ENCODE assay signal across 8 cellular contexts in genomic region chr17:47897561-47897960, GRCh38. TPM values are rescaled to one million over a fixed set of nuclear protein-coding genes. Genes with fewer than 3 reads are reported as not detected.
DNase-seq lines count a peak whose midpoint lies in the region; ATAC-seq and TF ChIP-seq lines count a peak whose summit lies in the region.

No MANE protein-coding gene starts in this region.

- no peak overlapping the region for H3K23ac ChIP-seq in H9 (ENCODE audit: insufficient read length, low read depth, low read length)

- H3K4me3 ChIP-seq in fibroblast of villous mesenchyme (ENCODE audit: low read depth, low read length): peak overlapping the region; percentile 95
- H3K4me3 ChIP-seq in gastrocnemius medialis: peak overlapping the region; percentile 75 to 86 (median 80)

- H3K4me2 ChIP-seq in H9 (ENCODE audit: insufficient read depth, insufficient read length, low read length): no peak overlapping the region

- no peak overlapping the region for H2BK15ac ChIP-seq in H9 (ENCODE audit: low read depth, low read length)

- H4K5ac ChIP-seq in H9 (ENCODE audit: insufficient read length, low read depth, low read length): no peak overlapping the region

- no peak overlapping the region for H4K8ac ChIP-seq in H9 (replicated peaks; ENCODE audit: insufficient read length, low read depth, low read length)

- H3K4me1 Mint-ChIP-seq in H9 (peaks cover 49 to 55% of the 10 kb centered on the region in 2 experiments), T-helper 17 cell (peaks cover 39% of the 10 kb centered on the region)

- no peaks in the 10 kb centered on the region for H3K36me3 ChIP-seq in gastrocnemius medialis

- H3K18ac ChIP-seq in H9 (ENCODE audit: insufficient read length, low read depth, low read length): no peak overlapping the region

- H3K27ac Mint-ChIP-seq in H9 (no peak overlapping the region), T-helper 17 cell (peak overlapping the region; percentile 98)

- in situ Hi-C loops in gastrocnemius medialis (cut with MboI; ENCODE audit: low sequenced_read_pairs in 4 of 4): loop anchor here in 1 of 4 donors (10.0 kb wide), 1 partner anchor 47 kb away; the partner anchor contains the start of gene PNPO

- peaks cover 5% of the 10 kb centered on the region for H3K23me2 ChIP-seq in H9 (ENCODE audit: insufficient read length, low read depth, low read length, poor library complexity, severe bottlenecking)

- no peak for DNase-seq in H9
- no peak for DNase-seq in T-helper 17 cell
- no peak for DNase-seq in fibroblast of villous mesenchyme (ENCODE audit: low read depth)
- DNase-seq in gastrocnemius medialis: no peak
- DNase-seq in NCI-H1417 treated with DMSO at 0.1 percent for 48 hours (lab: John Stamatoyannopoulos, UW): no peak
- no peak for DNase-seq in amniotic stem cell (lab: John Stamatoyannopoulos, UW)
- no peak for DNase-seq in NCI-H2107 (lab: John Stamatoyannopoulos, UW)

- H3K14ac ChIP-seq in H9 (ENCODE audit: insufficient read depth, low read length): no peak overlapping the region

- no peak overlapping the region for H2AFZ ChIP-seq in H9 (ENCODE audit: low read length)

- H3K4me3 Mint-ChIP-seq in H9: peak overlapping the region; percentile 94 to 96; a peak in 4 of 5 replicates
- peak overlapping the region; percentile 92 for H3K4me3 Mint-ChIP-seq in T-helper 17 cell

- H3K9me3 ChIP-seq in H9 (ENCODE audit: control insufficient read depth, low read depth, low read length) (no peaks in the 10 kb centered on the region), T-helper 17 cell (ENCODE audit: control insufficient read depth, low read length, poor library complexity, severe bottlenecking) (no peaks in the 10 kb centered on the region), gastrocnemius medialis (no peaks in the 10 kb centered on the region)

- no peak overlapping the region for H2BK5ac ChIP-seq in H9 (ENCODE audit: insufficient read length, low read length)

- H3K79me2 ChIP-seq in H9 (ENCODE audit: insufficient read depth, low read length): no peaks in the 10 kb centered on the region

- no peak overlapping the region for H2BK20ac ChIP-seq in H9 (ENCODE audit: low read depth, low read length, poor library complexity, severe bottlenecking)

- intact Hi-C loops in gastrocnemius medialis (cut with DNase I; ENCODE audit: low total_unique reads): loop anchor here (5.0 kb wide), 4 partner anchors 130 to 1295 kb away; partner anchors contain the start of genes SNX11 and TBKBP1

- H3K9me3 Mint-ChIP-seq in H9: no peaks in the 10 kb centered on the region

- H3K4me1 ChIP-seq in H9 (ENCODE audit: insufficient read depth, low read length): peaks cover 6% of the 10 kb centered on the region; the same call in 1 of the 2 replicates
- H3K4me1 ChIP-seq in gastrocnemius medialis: peaks cover 56 to 63% of the 10 kb centered on the region in 2 donors

- no peak for TF ChIP-seq POLR2A in gastrocnemius medialis (IDR thresholded peaks at IDR 0.05)

- TF ChIP-seq CTCF in H9 (conservative IDR thresholded peaks at IDR 0.05): no peak
- no peak for TF ChIP-seq CTCF in fibroblast of villous mesenchyme (IDR thresholded peaks at IDR 0.05; ENCODE audit: insufficient read depth, low read depth, low read length)
- no peak for TF ChIP-seq CTCF in gastrocnemius medialis (IDR thresholded peaks at IDR 0.05 in 4 of 5, conservative IDR thresholded peaks at IDR 0.05 in 1 of 5)

- H2AK5ac ChIP-seq in H9 (ENCODE audit: insufficient read length, low read length): no peak overlapping the region

- H2BK120ac ChIP-seq in H9 (ENCODE audit: low read depth, low read length, poor library complexity, severe bottlenecking): no peak overlapping the region

- no peak overlapping the region for H3K4ac ChIP-seq in H9 (ENCODE audit: low read depth, low read length)

- H3K9ac ChIP-seq in H9 (ENCODE audit: extremely low read depth, insufficient read length, low read length): no peak overlapping the region

- H4K20me1 ChIP-seq in H9 (ENCODE audit: control insufficient read depth, insufficient read depth, insufficient read length): no peaks in the 10 kb centered on the region

- no CpG with 5 or more reads among the region's 5 CpGs for WGBS in H9 (ENCODE audit: extremely low coverage, insufficient read length, low lambda C conversion rate)

- no peak overlapping the region for H3K56ac ChIP-seq in H9 (ENCODE audit: insufficient read length, low read depth, low read length)

- H3K27me3 ChIP-seq in H9 (ENCODE audit: insufficient read depth, low read length) (no peaks in the 10 kb centered on the region), gastrocnemius medialis (no peaks in the 10 kb centered on the region)

- peaks cover 0 to 4% (median 3%) of the 10 kb centered on the region in 3 experiments; a peak in 2 of 7 replicates for H3K36me3 Mint-ChIP-seq in H9 (ENCODE audit: insufficient read depth in 1 of 3, low read depth in 3 of 3)
- peaks cover 6% of the 10 kb centered on the region for H3K36me3 Mint-ChIP-seq in T-helper 17 cell (ENCODE audit: low read depth)

- H4K91ac ChIP-seq in H9 (ENCODE audit: insufficient read length, low read depth, low read length): no peak overlapping the region

- no peak overlapping the region for H3T11ph ChIP-seq in H9 (ENCODE audit: low read length)

- no peaks in the 10 kb centered on the region for H3K79me1 ChIP-seq in H9 (ENCODE audit: insufficient read depth, low read depth, low read length, poor library complexity, severe bottlenecking)

- H3K27me3 Mint-ChIP-seq in H9 (ENCODE audit: low read depth) (no peaks in the 10 kb centered on the region), T-helper 17 cell (no peaks in the 10 kb centered on the region)

- no peak overlapping the region for H2BK12ac ChIP-seq in H9 (ENCODE audit: insufficient read length, low read depth, low read length)

- no peak overlapping the region for H3K27ac ChIP-seq in H9 (ENCODE audit: insufficient read length, low read depth, low read length)
- peak overlapping the region; percentile 94 to 99 (median 96) for H3K27ac ChIP-seq in gastrocnemius medialis

- ATAC-seq in T-helper 17 cell (no peak), gastrocnemius medialis (no peak), HG02973 (IDR thresholded peaks at IDR 0.05; ENCODE audit: unreplicated experiment) (no peak)

RNA-seq across cellular contexts. Expression of gene SP2, which starts 1.5 kb away (rescaled TPM):
- total RNA-seq in H9 (2021) (19.3 and 20.0 TPM in 2 replicates), T-helper 17 cell (10 to 100 TPM; 28.2 to 33.2 TPM), fibroblast of villous mesenchyme (0.64 and 2.2 TPM in 2 replicates), gastrocnemius medialis (10 to 100 TPM in 1 of 4 donors, 1 to 10 TPM in 3; 5.5 to 28.6 (median 7.0) TPM)

RNA-seq across cellular contexts. Expression of gene PNPO, which starts 43.8 kb away (rescaled TPM):
- 6.7 and 7.3 TPM in 2 replicates for total RNA-seq in H9 (2021)
- total RNA-seq in T-helper 17 cell: 10 to 100 TPM in 1 of 2 donors, 1 to 10 TPM in 1; 7.1 to 10.5 TPM
- total RNA-seq in fibroblast of villous mesenchyme: 20.0 and 49.2 TPM in 2 replicates
- 10 to 100 TPM; 27.9 to 64.0 (median 41.5) TPM for total RNA-seq in gastrocnemius medialis

RNA-seq across cellular contexts. Expression of gene SP6, which starts 46.6 kb away (rescaled TPM):
- total RNA-seq in H9 (2021): 0.90 and 0.92 TPM in 2 replicates
- total RNA-seq in T-helper 17 cell: under 1 TPM; 0.20 to 0.21 TPM
- under 0.01 TPM in 2 replicates for total RNA-seq in fibroblast of villous mesenchyme
- total RNA-seq in gastrocnemius medialis: under 1 TPM in 1 of 4 donors, not detected in 3; 0.16 TPM

RNA-seq across cellular contexts. Expression of gene SCRN2, which starts 56.5 kb away (rescaled TPM):
- total RNA-seq in H9 (2021) (34.0 and 38.6 TPM in 2 replicates), T-helper 17 cell (10 to 100 TPM; 21.4 to 27.1 TPM), fibroblast of villous mesenchyme (25.0 and 33.2 TPM in 2 replicates), gastrocnemius medialis (10 to 100 TPM; 11.0 to 22.3 (median 16.8) TPM)
